In genomic region chr1:226672217-226672838, GRCh38 we compare ENCODE assay signal across 14 cellular contexts.
DNase-seq lines count a peak whose midpoint lies in the region; ATAC-seq and TF ChIP-seq lines count a peak whose summit lies in the region.
"Had no signal": no experiment of that assay in that cellular context is flagged by ENCODE, and none has a peak within 500 bp of the region (broad histone marks: within the 10 kb centered on the region; RNA-seq: fewer than 3 reads in every experiment).

No MANE protein-coding gene starts in this region.

- no peaks in the 10 kb centered on the region for H3K9me2 ChIP-seq in OCI-LY1 (ENCODE audit: low read depth, low read length)
- no peaks in the 10 kb centered on the region for H3K9me2 ChIP-seq in GM23338 (ENCODE audit: insufficient read depth)

- no peak for ATAC-seq in stimulated activated memory B cell treated with anti-CD40 and anti-IgM and Interleukin-4, amounts not matched to agents 10 μg/mL and 1 μg/mL and 100 μg/mL, for 72 hours
- no peak for ATAC-seq in GM23338
- ATAC-seq in body of pancreas, result no peak
- ATAC-seq: A549; activated CD4-positive, CD25-positive, alpha-beta regulatory T cell treated with anti-CD3 and anti-CD28 coated beads, Interleukin-2, amount 50 U/mL, for 24 hours had no signal

- H3K36me3 Mint-ChIP-seq in T-helper 1 cell treated with Interleukin-12 subunit alpha and Interleukin-12 subunit beta and Interleukin-4 antibody, amounts not matched to agents 30 μg/mL and 1 μg/mL, for 36 hours (ENCODE audit: low read depth), result peaks cover 17% of the 10 kb centered on the region
- peaks cover 31% of the 10 kb centered on the region for H3K36me3 Mint-ChIP-seq in stimulated activated memory B cell treated with anti-CD40 and anti-IgM and Interleukin-4, amounts not matched to agents 10 μg/mL and 1 μg/mL and 100 μg/mL, for 72 hours
- H3K36me3 Mint-ChIP-seq in GM23338 (ENCODE audit: low read depth), result no peaks in the 10 kb centered on the region

- peaks cover 53% of the 10 kb centered on the region for H3K4me1 Mint-ChIP-seq in T-helper 1 cell treated with Interleukin-12 subunit alpha and Interleukin-12 subunit beta and Interleukin-4 antibody, amounts not matched to agents 30 μg/mL and 1 μg/mL, for 36 hours (ENCODE audit: low read depth)
- H3K4me1 Mint-ChIP-seq in stimulated activated memory B cell treated with anti-CD40 and anti-IgM and Interleukin-4, amounts not matched to agents 10 μg/mL and 1 μg/mL and 100 μg/mL, for 72 hours, result peaks cover 64% of the 10 kb centered on the region
- H3K4me1 Mint-ChIP-seq in GM23338, result peaks cover 41% of the 10 kb centered on the region

- no peak for DNase-seq in T-helper 1 cell
- DNase-seq in GM23338 (ENCODE audit: low spot score), result no peak
- DNase-seq in stimulated activated CD4-positive, alpha-beta T cell treated with anti-CD3 and anti-CD28 coated beads, Interleukin-2, amount 100 ng/mL, for 24 hours, result no peak
- no peak for DNase-seq in body of pancreas
- DNase-seq: adrenal gland, GF-D8, RPMI8226 had no signal

- peaks cover 8% of the 10 kb centered on the region; the same call in 1 of the 2 replicates for H3F3A ChIP-seq in OCI-LY1 (ENCODE audit: insufficient read depth, low read length)
- no peaks in the 10 kb centered on the region for H3F3A ChIP-seq in GM23338 (replicated peaks; ENCODE audit: low read depth)

- H4K20me1 ChIP-seq in OCI-LY1 (ENCODE audit: insufficient read depth, low read length) (no peaks in the 10 kb centered on the region), GM23338 (replicated peaks; ENCODE audit: insufficient read depth) (no peaks in the 10 kb centered on the region)

- no peaks in the 10 kb centered on the region for H3K9me3 ChIP-seq in OCI-LY1 (ENCODE audit: low read length)
- no peaks in the 10 kb centered on the region for H3K9me3 ChIP-seq in esophagus (ENCODE audit: control insufficient read depth in 2 of 2, insufficient read depth in 1 of 2, low read depth in 1 of 2, low read length in 1 of 2)
- H3K9me3 ChIP-seq in body of pancreas, result no peaks in the 10 kb centered on the region
- H3K9me3 ChIP-seq: A549, adrenal gland, tibial artery had no signal

- 74 to 78% methylated on average over 9 of the region's 9 CpGs for WGBS in esophagus, 2 donors
- WGBS in body of pancreas, 2 donors, result 76 to 84% methylated on average over 9 of the region's 9 CpGs

- no peak for TF ChIP-seq CTCF in OCI-LY1 (IDR thresholded peaks at IDR 0.05; ENCODE audit: low read length)
- no peak for TF ChIP-seq CTCF in GM23338 (conservative IDR thresholded peaks at IDR 0.05; ENCODE audit: low read depth in 2 of 2)
- TF ChIP-seq CTCF in body of pancreas (IDR thresholded peaks at IDR 0.05), result no peak

- H3K27me3 ChIP-seq in OCI-LY1 (ENCODE audit: insufficient read depth, low read length), result no peaks in the 10 kb centered on the region
- no peaks in the 10 kb centered on the region for H3K27me3 ChIP-seq in esophagus (ENCODE audit: control insufficient read depth in 1 of 2, insufficient read depth in 2 of 2, low read length in 2 of 2)
- H3K27me3 ChIP-seq in GM23338 (ENCODE audit: insufficient read depth), result no peaks in the 10 kb centered on the region
- no peaks in the 10 kb centered on the region for H3K27me3 ChIP-seq in body of pancreas
- H3K27me3 ChIP-seq: adrenal gland, tibial artery had no signal

- H3K27ac ChIP-seq in OCI-LY1 (ENCODE audit: low read depth, low read length, poor library complexity, severe bottlenecking) (peak overlapping the region; percentile 100), esophagus (ENCODE audit: low read depth in 2 of 2, low read length in 1 of 2) (peak overlapping the region; percentile 50 to 78), GM23338 (ENCODE audit: low read depth) (no peak overlapping the region), body of pancreas (no peak overlapping the region)
- H3K27ac ChIP-seq: A549, adrenal gland, tibial artery had no signal

- H3K79me2 ChIP-seq in OCI-LY1 (ENCODE audit: insufficient read depth, low read length), result peaks cover 25% of the 10 kb centered on the region
- no peaks in the 10 kb centered on the region for H3K79me2 ChIP-seq in GM23338 (replicated peaks; ENCODE audit: insufficient read depth)

- H3K4me3 ChIP-seq in OCI-LY1 (ENCODE audit: low read depth, low read length, poor library complexity, severe bottlenecking), result no peak overlapping the region
- H3K4me3 ChIP-seq in esophagus (ENCODE audit: low read depth in 1 of 2, low read length in 2 of 2), result no peak overlapping the region
- H3K4me3 ChIP-seq in GM23338, result no peak overlapping the region
- no peak overlapping the region for H3K4me3 ChIP-seq in body of pancreas
- H3K4me3 ChIP-seq: A549, adrenal gland, tibial artery had no signal

- peak overlapping the region; percentile 16; the same call in 1 of the 2 replicates for H3K4me2 ChIP-seq in OCI-LY1 (ENCODE audit: low read length)
- no peak overlapping the region for H3K4me2 ChIP-seq in GM23338
- H3K4me2 ChIP-seq: A549 had no signal

- H3K4me3 Mint-ChIP-seq in T-helper 1 cell treated with Interleukin-12 subunit alpha and Interleukin-12 subunit beta and Interleukin-4 antibody, amounts not matched to agents 30 μg/mL and 1 μg/mL, for 36 hours, result no peak overlapping the region
- H3K4me3 Mint-ChIP-seq in stimulated activated memory B cell treated with anti-CD40 and anti-IgM and Interleukin-4, amounts not matched to agents 10 μg/mL and 1 μg/mL and 100 μg/mL, for 72 hours, result no peak overlapping the region
- H3K4me3 Mint-ChIP-seq in GM23338, result no peak overlapping the region

- H3K27ac Mint-ChIP-seq in T-helper 1 cell treated with Interleukin-12 subunit alpha and Interleukin-12 subunit beta and Interleukin-4 antibody, amounts not matched to agents 30 μg/mL and 1 μg/mL, for 36 hours, result peak overlapping the region; percentile 28
- peak overlapping the region; percentile 92 for H3K27ac Mint-ChIP-seq in stimulated activated memory B cell treated with anti-CD40 and anti-IgM and Interleukin-4, amounts not matched to agents 10 μg/mL and 1 μg/mL and 100 μg/mL, for 72 hours
- no peak overlapping the region for H3K27ac Mint-ChIP-seq in GM23338

- no peak overlapping the region for H3K9ac ChIP-seq in OCI-LY1 (ENCODE audit: low read length)

- H3K9me3 Mint-ChIP-seq in T-helper 1 cell treated with Interleukin-12 subunit alpha and Interleukin-12 subunit beta and Interleukin-4 antibody, amounts not matched to agents 30 μg/mL and 1 μg/mL, for 36 hours, result no peaks in the 10 kb centered on the region
- no peaks in the 10 kb centered on the region for H3K9me3 Mint-ChIP-seq in stimulated activated memory B cell treated with anti-CD40 and anti-IgM and Interleukin-4, amounts not matched to agents 10 μg/mL and 1 μg/mL and 100 μg/mL, for 72 hours
- H3K9me3 Mint-ChIP-seq in GM23338, result no peaks in the 10 kb centered on the region

- intact Hi-C loops in body of pancreas (cut with DNase I), result no loop called here

- TF ChIP-seq POLR2A in body of pancreas (IDR thresholded peaks at IDR 0.05), result no peak

- H2AFZ ChIP-seq in OCI-LY1 (ENCODE audit: low read length) (no peak overlapping the region), GM23338 (no peak overlapping the region)

- H3K36me3 ChIP-seq in OCI-LY1 (ENCODE audit: insufficient read depth, low read length), result peaks cover 34% of the 10 kb centered on the region
- H3K36me3 ChIP-seq in esophagus (ENCODE audit: control insufficient read depth in 2 of 2, insufficient read depth in 2 of 2, low read length in 1 of 2), result no peaks in the 10 kb centered on the region
- no peaks in the 10 kb centered on the region for H3K36me3 ChIP-seq in GM23338 (ENCODE audit: insufficient read depth)
- H3K36me3 ChIP-seq in body of pancreas (replicated peaks in 1 of 2; ENCODE audit: insufficient read depth in 1 of 2, low read depth in 2 of 2), result no peaks in the 10 kb centered on the region
- H3K36me3 ChIP-seq: adrenal gland, tibial artery had no signal

- H3K4me1 ChIP-seq in OCI-LY1 (ENCODE audit: insufficient read depth, low read length, severe bottlenecking) (no peaks in the 10 kb centered on the region), esophagus (ENCODE audit: control insufficient read depth in 2 of 2, insufficient read depth in 2 of 2, low read length in 1 of 2) (peaks cover 6 to 18% of the 10 kb centered on the region in 2 donors), GM23338 (ENCODE audit: insufficient read depth) (peaks cover 17% of the 10 kb centered on the region), body of pancreas (peaks cover 3% of the 10 kb centered on the region)

- H3K27me3 Mint-ChIP-seq in T-helper 1 cell treated with Interleukin-12 subunit alpha and Interleukin-12 subunit beta and Interleukin-4 antibody, amounts not matched to agents 30 μg/mL and 1 μg/mL, for 36 hours (ENCODE audit: low read depth), result no peaks in the 10 kb centered on the region
- no peaks in the 10 kb centered on the region for H3K27me3 Mint-ChIP-seq in stimulated activated memory B cell treated with anti-CD40 and anti-IgM and Interleukin-4, amounts not matched to agents 10 μg/mL and 1 μg/mL and 100 μg/mL, for 72 hours
- peaks cover 8% of the 10 kb centered on the region for H3K27me3 Mint-ChIP-seq in GM23338 (ENCODE audit: insufficient read depth, low read depth, poor library complexity)

TF ChIP-seq in GM23338, 12 proteins besides CTCF, POLR2A, EP300 and RAD21 (continues in another document):
- no peak for TF ChIP-seq ZNF114 (CRISPR knock-in tag; IDR thresholded peaks at IDR 0.05)
- TF ChIP-seq ETS1 (IDR thresholded peaks at IDR 0.05), result no peak
- TF ChIP-seq POLR2AphosphoS5 (IDR thresholded peaks at IDR 0.05; ENCODE audit: low read depth), result no peak
- no peak for TF ChIP-seq NANOG (IDR thresholded peaks at IDR 0.05; ENCODE audit: borderline replicate concordance)
- TF ChIP-seq STAT1 (IDR thresholded peaks at IDR 0.05; ENCODE audit: unreplicated experiment), result no peak
- TF ChIP-seq ZNF331 (CRISPR knock-in tag; IDR thresholded peaks at IDR 0.05; ENCODE audit: low read depth), result no peak
- no peak for TF ChIP-seq EZH2phosphoT487 (IDR thresholded peaks at IDR 0.05; ENCODE audit: unreplicated experiment)
- TF ChIP-seq EZH2 (IDR thresholded peaks at IDR 0.05; ENCODE audit: low read depth, unreplicated experiment), result no peak
- no peak for TF ChIP-seq CREB1 (CRISPR knock-in tag; IDR thresholded peaks at IDR 0.05; ENCODE audit: low read depth)
- TF ChIP-seq JUNB (IDR thresholded peaks at IDR 0.05; ENCODE audit: unreplicated experiment), result no peak

Comparison
In these comparisons a context has a peak if more than half of its experiments do, and no peak if none do; other contexts are left out.
1. H3K27ac ChIP-seq: peak in OCI-LY1 (single experiment) and esophagus (2 of 2); none in GM23338 (single experiment) and body of pancreas (0 of 4).